1 cellular context compared by ENCODE assay signal in the genomic region with DNA sequence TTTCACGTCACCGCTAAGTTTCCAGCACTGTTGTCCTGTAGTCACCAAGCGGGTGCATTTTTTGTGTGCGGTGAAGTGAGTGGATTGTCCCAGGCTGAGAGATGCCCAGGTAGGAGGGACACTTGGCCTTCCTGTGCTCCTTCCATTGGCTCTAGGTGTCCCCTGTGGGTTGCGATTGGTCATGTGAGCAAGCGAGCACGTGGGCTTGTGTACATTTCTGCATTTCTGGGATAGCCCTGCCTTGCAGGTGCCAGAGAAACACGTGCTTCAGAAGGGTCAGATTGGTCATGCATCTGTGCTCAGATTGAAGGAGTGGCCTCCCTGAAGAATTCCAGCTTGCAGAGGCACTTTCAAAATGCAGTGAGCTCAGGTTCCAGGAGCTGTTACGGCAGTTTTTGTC.
A peak's percentile ranks its signal among the peaks of the same experiment; 100 is the strongest.
TF ChIP-seq lines count a peak whose summit lies in the region.

No MANE protein-coding gene starts in this region.

TF ChIP-seq in HepG2, 621 proteins besides CTCF, POLR2A, EP300 and RAD21 (continued from another document):
- TF ChIP-seq, protein P1, sequence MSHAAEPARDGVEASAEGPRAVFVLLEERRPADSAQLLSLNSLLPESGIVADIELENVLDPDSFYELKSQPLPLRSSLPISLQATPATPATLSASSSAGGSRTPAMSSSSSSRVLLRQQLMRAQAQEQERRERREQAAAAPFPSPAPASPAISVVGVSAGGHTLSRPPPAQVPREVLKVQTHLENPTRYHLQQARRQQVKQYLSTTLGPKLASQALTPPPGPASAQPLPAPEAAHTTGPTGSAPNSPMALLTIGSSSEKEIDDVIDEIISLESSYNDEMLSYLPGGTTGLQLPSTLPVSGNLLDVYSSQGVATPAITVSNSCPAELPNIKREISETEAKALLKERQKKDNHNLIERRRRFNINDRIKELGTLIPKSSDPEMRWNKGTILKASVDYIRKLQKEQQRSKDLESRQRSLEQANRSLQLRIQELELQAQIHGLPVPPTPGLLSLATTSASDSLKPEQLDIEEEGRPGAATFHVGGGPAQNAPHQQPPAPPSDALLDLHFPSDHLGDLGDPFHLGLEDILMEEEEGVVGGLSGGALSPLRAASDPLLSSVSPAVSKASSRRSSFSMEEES (CRISPR knock-in tag; IDR thresholded peaks at IDR 0.05), result peak; percentile 51; the same call in 1 of the 2 replicates
- TF ChIP-seq, protein P2, sequence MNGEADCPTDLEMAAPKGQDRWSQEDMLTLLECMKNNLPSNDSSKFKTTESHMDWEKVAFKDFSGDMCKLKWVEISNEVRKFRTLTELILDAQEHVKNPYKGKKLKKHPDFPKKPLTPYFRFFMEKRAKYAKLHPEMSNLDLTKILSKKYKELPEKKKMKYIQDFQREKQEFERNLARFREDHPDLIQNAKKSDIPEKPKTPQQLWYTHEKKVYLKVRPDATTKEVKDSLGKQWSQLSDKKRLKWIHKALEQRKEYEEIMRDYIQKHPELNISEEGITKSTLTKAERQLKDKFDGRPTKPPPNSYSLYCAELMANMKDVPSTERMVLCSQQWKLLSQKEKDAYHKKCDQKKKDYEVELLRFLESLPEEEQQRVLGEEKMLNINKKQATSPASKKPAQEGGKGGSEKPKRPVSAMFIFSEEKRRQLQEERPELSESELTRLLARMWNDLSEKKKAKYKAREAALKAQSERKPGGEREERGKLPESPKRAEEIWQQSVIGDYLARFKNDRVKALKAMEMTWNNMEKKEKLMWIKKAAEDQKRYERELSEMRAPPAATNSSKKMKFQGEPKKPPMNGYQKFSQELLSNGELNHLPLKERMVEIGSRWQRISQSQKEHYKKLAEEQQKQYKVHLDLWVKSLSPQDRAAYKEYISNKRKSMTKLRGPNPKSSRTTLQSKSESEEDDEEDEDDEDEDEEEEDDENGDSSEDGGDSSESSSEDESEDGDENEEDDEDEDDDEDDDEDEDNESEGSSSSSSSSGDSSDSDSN (CRISPR knock-in tag; IDR thresholded peaks at IDR 0.05), result no peak
- TF ChIP-seq SMAD1 (CRISPR knock-in tag; IDR thresholded peaks at IDR 0.05; ENCODE audit: borderline replicate concordance, low read depth) (no peak), BORCS8-MEF2B (CRISPR knock-in tag; IDR thresholded peaks at IDR 0.05) (0 out of 2 replicates have a peak, but pooled peaks have one; percentile 51), BHLHE40 (IDR thresholded peaks at IDR 0.05; ENCODE audit: low read length) (peak; percentile 83), SP2 (CRISPR knock-in tag; IDR thresholded peaks at IDR 0.05) (0 out of 2 replicates have a peak, but pooled peaks have one; percentile 33), RFX5 (IDR thresholded peaks at IDR 0.05; ENCODE audit: low read depth, low read length) (no peak)
- TF ChIP-seq, protein P3, sequence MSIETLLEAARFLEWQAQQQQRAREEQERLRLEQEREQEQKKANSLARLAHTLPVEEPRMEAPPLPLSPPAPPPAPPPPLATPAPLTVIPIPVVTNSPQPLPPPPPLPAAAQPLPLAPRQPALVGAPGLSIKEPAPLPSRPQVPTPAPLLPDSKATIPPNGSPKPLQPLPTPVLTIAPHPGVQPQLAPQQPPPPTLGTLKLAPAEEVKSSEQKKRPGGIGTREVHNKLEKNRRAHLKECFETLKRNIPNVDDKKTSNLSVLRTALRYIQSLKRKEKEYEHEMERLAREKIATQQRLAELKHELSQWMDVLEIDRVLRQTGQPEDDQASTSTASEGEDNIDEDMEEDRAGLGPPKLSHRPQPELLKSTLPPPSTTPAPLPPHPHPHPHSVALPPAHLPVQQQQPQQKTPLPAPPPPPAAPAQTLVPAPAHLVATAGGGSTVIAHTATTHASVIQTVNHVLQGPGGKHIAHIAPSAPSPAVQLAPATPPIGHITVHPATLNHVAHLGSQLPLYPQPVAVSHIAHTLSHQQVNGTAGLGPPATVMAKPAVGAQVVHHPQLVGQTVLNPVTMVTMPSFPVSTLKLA (IDR thresholded peaks at IDR 0.05), result peak; percentile 99
